Comparison of ENCODE assay signal across 10 cellular contexts in genomic region chr4:109816894-109817293, GRCh38. TPM values are rescaled to one million over a fixed set of nuclear protein-coding genes. Genes with fewer than 3 reads are reported as not detected.
DNase-seq lines count a peak whose midpoint lies in the region; ATAC-seq and TF ChIP-seq lines count a peak whose summit lies in the region.
"Had no signal": no experiment of that assay in that cellular context is flagged by ENCODE, and none has a peak within 500 bp of the region (broad histone marks: within the 10 kb centered on the region; RNA-seq: fewer than 3 reads in every experiment).

No MANE protein-coding gene starts in this region.

- POLR2A ChIA-PET in A673 (lab: Charles Lee; ENCODE audit: low non-redundant PET) (no interaction called here), HCT116 (lab: Charles Lee) (no interaction called here)

- TF ChIP-seq CTCF in A673 (conservative IDR thresholded peaks at IDR 0.05; ENCODE audit: low read depth, low read length) (no peak), HCT116 (IDR thresholded peaks at IDR 0.05 in 2 of 3, conservative IDR thresholded peaks at IDR 0.05 in 1 of 3; ENCODE audit: borderline replicate concordance in 1 of 3, insufficient read depth in 1 of 3, low read depth in 2 of 3, low read length in 2 of 3) (no peak), kidney epithelial cell (IDR thresholded peaks at IDR 0.05; ENCODE audit: insufficient read depth, low read length, poor library complexity, severe bottlenecking) (no peak), testis (IDR thresholded peaks at IDR 0.05) (no peak), esophagus squamous epithelium (IDR thresholded peaks at IDR 0.05) (no peak)

- H3K27me3 ChIP-seq in A673 (replicated peaks; ENCODE audit: insufficient read depth, low read depth, low read length, poor library complexity) (no peaks in the 10 kb centered on the region), HCT116 (ENCODE audit: insufficient read depth, low read length) (no peaks in the 10 kb centered on the region), kidney epithelial cell (ENCODE audit: control insufficient read depth, insufficient read depth, low read length) (no peaks in the 10 kb centered on the region), testis (no peaks in the 10 kb centered on the region), esophagus squamous epithelium (no peaks in the 10 kb centered on the region)
- H3K27me3 ChIP-seq: heart right ventricle, tibial artery had no signal

- WGBS in testis, 2 donors: 29 to 45% methylated on average over 1 of the region's 1 CpG
- 79% methylated on average over 1 of the region's 1 CpG for WGBS in esophagus squamous epithelium, 2 donors

- no TSS peak for BruUV-seq in A673 (replicated peaks; lab: Mats Ljungman, UMichigan)
- BruUV-seq in HCT116 (replicated peaks; lab: Mats Ljungman, UMichigan): no TSS peak

- no peaks in the 10 kb centered on the region for H3K9me3 ChIP-seq in A673 (ENCODE audit: low read depth, low read length, poor library complexity, severe bottlenecking)
- no peaks in the 10 kb centered on the region for H3K9me3 ChIP-seq in HCT116 (ENCODE audit: control insufficient read depth in 1 of 2, insufficient read depth in 1 of 2, low read depth in 1 of 2, low read length in 2 of 2)
- no peaks in the 10 kb centered on the region for H3K9me3 ChIP-seq in testis
- H3K9me3 ChIP-seq in esophagus squamous epithelium: no peaks in the 10 kb centered on the region
- H3K9me3 ChIP-seq: heart right ventricle, tibial artery had no signal

- no peak overlapping the region for H2AFZ ChIP-seq in HCT116 (ENCODE audit: low read depth, low read length, poor library complexity, severe bottlenecking)

- intact Hi-C loops in A673 (cut with micrococcal nuclease; ENCODE audit: unreplicated experiment): loop anchor here (5.0 kb wide), 2 partner anchors 115 to 160 kb away; partner anchors contain the start of gene CASP6
- intact Hi-C loops in HCT116 (cut with micrococcal nuclease): loop anchor here (5.0 kb wide), 1 partner anchor 115 kb away; the partner anchor contains the start of gene CASP6
- intact Hi-C loops in activated T-helper 2 cell treated with anti-CD3 and anti-CD28 coated beads, Interferon-gamma antibody, Interleukin-2, Interleukin-4, amounts not matched to agents 10 μg/mL and 5 μg/mL and 100 μg/mL, durations not matched to agents 14 hours and 24 hours and 36 hours (cut with micrococcal nuclease): loop anchor here (2.0 to 5.0 kb wide), 3 partner anchors 165 to 1195 kb away; partner anchors contain the start of genes MCUB and RPL34
- intact Hi-C loops in testis (cut with DNase I; ENCODE audit: low total_unique reads): loop anchor here (10.0 kb wide), 1 partner anchor 122 kb away; no protein-coding TSS in a partner anchor
- intact Hi-C loops in esophagus squamous epithelium (cut with DNase I): loop anchor here (5.0 to 10.0 kb wide), 3 partner anchors 90 to 400 kb away; partner anchors contain the start of gene CASP6

- H3K9me2 ChIP-seq in HCT116 (ENCODE audit: insufficient read depth): no peaks in the 10 kb centered on the region

- TF ChIP-seq POLR2A in HCT116 (IDR thresholded peaks at IDR 0.05; ENCODE audit: borderline replicate concordance, extremely low read depth, insufficient read depth, insufficient read length) (no peak), testis (IDR thresholded peaks at IDR 0.05) (no peak), esophagus squamous epithelium (IDR thresholded peaks at IDR 0.05) (no peak)

- peaks cover 15% of the 10 kb centered on the region for H3K4me1 ChIP-seq in A673 (ENCODE audit: insufficient read depth, low read length, poor library complexity, severe bottlenecking)
- peaks cover 10 to 16% of the 10 kb centered on the region in 2 experiments; a peak in 3 of 4 replicates for H3K4me1 ChIP-seq in HCT116 (ENCODE audit: control insufficient read depth in 1 of 2, insufficient read depth in 2 of 2, low read length in 2 of 2)
- H3K4me1 ChIP-seq in testis: peaks cover 8% of the 10 kb centered on the region
- H3K4me1 ChIP-seq in esophagus squamous epithelium: peaks cover 0 to 56% (median 13%) of the 10 kb centered on the region in 3 donors

- peaks cover 64% of the 10 kb centered on the region for H3K36me3 Mint-ChIP-seq in activated T-helper 2 cell treated with anti-CD3 and anti-CD28 coated beads, Interferon-gamma antibody, Interleukin-2, Interleukin-4, amounts not matched to agents 10 μg/mL and 5 μg/mL and 100 μg/mL, durations not matched to agents 14 hours and 24 hours and 36 hours (ENCODE audit: low read depth)

- no peak for DNase-seq in A673 (ENCODE audit: low spot score)
- no peak for DNase-seq in HCT116 (ENCODE audit: low read depth, low spot score)
- no peak for DNase-seq in activated T-helper 2 cell treated with anti-CD3 and anti-CD28 coated beads, Interferon-gamma antibody, Interleukin-2, Interleukin-4, amounts not matched to agents 10 μg/mL and 5 μg/mL and 100 μg/mL, durations not matched to agents 14 hours and 24 hours and 36 hours (ENCODE audit: low spot score)
- DNase-seq in kidney epithelial cell (ENCODE audit: low read depth): no peak
- no peak for DNase-seq in testis
- no peak for DNase-seq in esophagus squamous epithelium (lab: John Stamatoyannopoulos, UW)
- DNase-seq in caudate nucleus (lab: John Stamatoyannopoulos, UW): no peak
- DNase-seq: heart right ventricle, tibial artery had no signal

- H3K4me1 Mint-ChIP-seq in activated T-helper 2 cell treated with anti-CD3 and anti-CD28 coated beads, Interferon-gamma antibody, Interleukin-2, Interleukin-4, amounts not matched to agents 10 μg/mL and 5 μg/mL and 100 μg/mL, durations not matched to agents 14 hours and 24 hours and 36 hours (ENCODE audit: low read depth): peaks cover 44% of the 10 kb centered on the region

- H3K27ac ChIP-seq in A673 (ENCODE audit: low read depth, low read length, poor library complexity, severe bottlenecking) (peak overlapping the region; percentile 88), HCT116 (ENCODE audit: low read depth, low read length) (no peak overlapping the region), testis (no peak overlapping the region), esophagus squamous epithelium (peak overlapping the region in 1 of 4 donors; percentile 92), caudate nucleus (ENCODE audit: low read depth, low read length) (no peak overlapping the region)

- H4K20me1 ChIP-seq in HCT116 (ENCODE audit: insufficient read depth): no peaks in the 10 kb centered on the region

- no peaks in the 10 kb centered on the region for H3K9me3 Mint-ChIP-seq in activated T-helper 2 cell treated with anti-CD3 and anti-CD28 coated beads, Interferon-gamma antibody, Interleukin-2, Interleukin-4, amounts not matched to agents 10 μg/mL and 5 μg/mL and 100 μg/mL, durations not matched to agents 14 hours and 24 hours and 36 hours

- CTCF ChIA-PET in A673 (lab: Charles Lee) (no interaction called here), HCT116 (lab: Charles Lee) (no interaction called here)

- no peak for ATAC-seq in HCT116
- ATAC-seq in GM19395 (IDR thresholded peaks at IDR 0.05; ENCODE audit: unreplicated experiment): no peak
- ATAC-seq: heart right ventricle had no signal

- RAD21 ChIA-PET in HCT116 (lab: Charles Lee; ENCODE audit: low non-redundant PET in 1 of 2, low total read pairs in 2 of 2, uncharacterized antibody in 2 of 2, unreplicated experiment in 2 of 2): no interaction called here

- peaks cover 63% of the 10 kb centered on the region for H3K79me2 ChIP-seq in HCT116 (ENCODE audit: insufficient read depth, low read length)

- H3K4me3 Mint-ChIP-seq in activated T-helper 2 cell treated with anti-CD3 and anti-CD28 coated beads, Interferon-gamma antibody, Interleukin-2, Interleukin-4, amounts not matched to agents 10 μg/mL and 5 μg/mL and 100 μg/mL, durations not matched to agents 14 hours and 24 hours and 36 hours (ENCODE audit: low read depth): peak overlapping the region; percentile 100

- H3K4me3 ChIP-seq in A673 (ENCODE audit: low read depth, low read length, poor library complexity, severe bottlenecking) (peak overlapping the region; percentile 65), HCT116 (replicated peaks in 1 of 2; ENCODE audit: low read depth in 1 of 2, low read length in 2 of 2) (peak overlapping the region; percentile 81 to 98), kidney epithelial cell (ENCODE audit: low read depth, low read length) (peak overlapping the region; percentile 99), testis (no peak overlapping the region), esophagus squamous epithelium (peak overlapping the region in 1 of 4 donors; percentile 76)

- H3K27me3 Mint-ChIP-seq in activated T-helper 2 cell treated with anti-CD3 and anti-CD28 coated beads, Interferon-gamma antibody, Interleukin-2, Interleukin-4, amounts not matched to agents 10 μg/mL and 5 μg/mL and 100 μg/mL, durations not matched to agents 14 hours and 24 hours and 36 hours (ENCODE audit: low read depth): no peaks in the 10 kb centered on the region

- TF ChIP-seq RAD21 in HCT116 (IDR thresholded peaks at IDR 0.05; ENCODE audit: low read depth): no peak

- H3K36me3 ChIP-seq in A673 (ENCODE audit: insufficient read depth, low read length, poor library complexity, severe bottlenecking): peaks cover 48% of the 10 kb centered on the region
- peaks cover 15 to 31% of the 10 kb centered on the region in 2 experiments for H3K36me3 ChIP-seq in HCT116 (ENCODE audit: control insufficient read depth in 1 of 2, insufficient read depth in 2 of 2, low read length in 2 of 2)
- no peaks in the 10 kb centered on the region for H3K36me3 ChIP-seq in kidney epithelial cell (ENCODE audit: control insufficient read depth, insufficient read depth, low read length)
- H3K36me3 ChIP-seq in testis (ENCODE audit: low read depth, missing control alignments): no peaks in the 10 kb centered on the region
- H3K36me3 ChIP-seq in esophagus squamous epithelium: peaks cover 0 to 45% (median 0%) of the 10 kb centered on the region in 3 donors

- H3K27ac Mint-ChIP-seq in activated T-helper 2 cell treated with anti-CD3 and anti-CD28 coated beads, Interferon-gamma antibody, Interleukin-2, Interleukin-4, amounts not matched to agents 10 μg/mL and 5 μg/mL and 100 μg/mL, durations not matched to agents 14 hours and 24 hours and 36 hours: peak overlapping the region; percentile 98

- H3K9ac ChIP-seq in HCT116 (ENCODE audit: low read length): peak overlapping the region; percentile 96

- H3K4me2 ChIP-seq in HCT116 (ENCODE audit: low read length): peak overlapping the region; percentile 89

RNA-seq across cellular contexts. Expression of gene GAR1, which starts 1.3 kb away (rescaled TPM):
- 56.0 and 67.6 TPM in 2 replicates for total RNA-seq in A673 (2021)
- total RNA-seq in HCT116 (2021; ENCODE audit: unreplicated experiment): 40.6 TPM
- 29.5 and 34.3 TPM in 2 replicates for polyA plus RNA-seq in HCT116 (2012)
- total RNA-seq in activated T-helper 2 cell treated with anti-CD3 and anti-CD28 coated beads, Interferon-gamma antibody, Interleukin-2, Interleukin-4, amounts not matched to agents 10 μg/mL and 5 μg/mL and 100 μg/mL, durations not matched to agents 14 hours and 24 hours and 36 hours: 43.6 and 44.8 TPM in 2 replicates
- total RNA-seq in kidney epithelial cell: 13.0 and 16.4 TPM in 2 replicates
- total RNA-seq in testis: 10 to 100 TPM; 14.5 to 17.8 TPM
- 28.5 TPM for polyA plus RNA-seq in testis (ENCODE audit: insufficient read depth, low read depth, low replicate concordance)
- 10 to 100 TPM in 3 of 4 donors, 1 to 10 TPM in 1; 5.9 to 14.2 (median 11.3) TPM for total RNA-seq in esophagus squamous epithelium

RNA-seq across cellular contexts. Expression of gene RRH, which starts 10.9 kb away (rescaled TPM):
- total RNA-seq in A673 (2021) (0.28 and 0.47 TPM in 2 replicates), HCT116 (2021; ENCODE audit: unreplicated experiment) (0.42 TPM), kidney epithelial cell (not detected in 2 replicates), testis (1 to 10 TPM in 1 of 2 donors, under 1 TPM in 1; 0.43 to 1.0 TPM), esophagus squamous epithelium (under 1 TPM in 2 of 4 donors, not detected in 2; 0.18 to 0.19 TPM)
- polyA plus RNA-seq in HCT116 (2012): not detected in 2 replicates
- 0.16 TPM in 1 of 2 replicates, not detected in the other for total RNA-seq in activated T-helper 2 cell treated with anti-CD3 and anti-CD28 coated beads, Interferon-gamma antibody, Interleukin-2, Interleukin-4, amounts not matched to agents 10 μg/mL and 5 μg/mL and 100 μg/mL, durations not matched to agents 14 hours and 24 hours and 36 hours
- polyA plus RNA-seq in testis (ENCODE audit: insufficient read depth, low read depth, low replicate concordance): 0.51 TPM
- total RNA-seq: heart right ventricle had no signal

RNA-seq across cellular contexts. Expression of gene CFI, which starts 15.1 kb away (rescaled TPM):
- total RNA-seq in A673 (2021): 0.86 and 1.6 TPM in 2 replicates
- total RNA-seq in HCT116 (2021; ENCODE audit: unreplicated experiment): 0.84 TPM
- 0.06 and 0.16 TPM in 2 replicates for polyA plus RNA-seq in HCT116 (2012)
- total RNA-seq in activated T-helper 2 cell treated with anti-CD3 and anti-CD28 coated beads, Interferon-gamma antibody, Interleukin-2, Interleukin-4, amounts not matched to agents 10 μg/mL and 5 μg/mL and 100 μg/mL, durations not matched to agents 14 hours and 24 hours and 36 hours: 0.21 and 0.62 TPM in 2 replicates
- 3.0 and 4.2 TPM in 2 replicates for total RNA-seq in kidney epithelial cell
- total RNA-seq in testis: 10 to 100 TPM in 1 of 2 donors, 1 to 10 TPM in 1; 4.3 to 24.5 TPM
- 26.0 TPM for polyA plus RNA-seq in testis (ENCODE audit: insufficient read depth, low read depth, low replicate concordance)
- 10 to 100 TPM in 2 of 4 donors, 1 to 10 TPM in 2; 6.1 to 45.1 (median 11.0) TPM for total RNA-seq in esophagus squamous epithelium

RNA-seq across cellular contexts. Expression of gene LRIT3, which starts 31.0 kb away (rescaled TPM):
- total RNA-seq in A673 (2021) (0.26 and 0.33 TPM in 2 replicates), HCT116 (2021; ENCODE audit: unreplicated experiment) (0.47 TPM), kidney epithelial cell (0.08 and 0.14 TPM in 2 replicates), testis (1 to 10 TPM in 1 of 2 donors, under 1 TPM in 1; 0.37 to 1.2 TPM), esophagus squamous epithelium (under 1 TPM in 2 of 4 donors, not detected in 2; 0.15 to 0.38 TPM)
- 0.09 and 0.10 TPM in 2 replicates for polyA plus RNA-seq in HCT116 (2012)
- total RNA-seq in activated T-helper 2 cell treated with anti-CD3 and anti-CD28 coated beads, Interferon-gamma antibody, Interleukin-2, Interleukin-4, amounts not matched to agents 10 μg/mL and 5 μg/mL and 100 μg/mL, durations not matched to agents 14 hours and 24 hours and 36 hours: 0.05 and 0.07 TPM in 2 replicates
- 0.73 TPM for polyA plus RNA-seq in testis (ENCODE audit: insufficient read depth, low read depth, low replicate concordance)

Comparison
In these comparisons a context has a peak if more than half of its experiments do, and no peak if none do; other contexts are left out.
1. H3K4me3 ChIP-seq: peak in A673 (single experiment), HCT116 (2 of 2) and kidney epithelial cell (single experiment); none in testis (0 of 2).